In genomic region chr10:88525371-88526079, GRCh38 we compare ENCODE assay signal across 11 cellular contexts. TPM values are rescaled to one million over a fixed set of nuclear protein-coding genes. Genes with fewer than 3 reads are reported as not detected.
A peak's percentile ranks its signal among the peaks of the same experiment; 100 is the strongest.
DNase-seq lines count a peak whose midpoint lies in the region; ATAC-seq and TF ChIP-seq lines count a peak whose summit lies in the region.
"Had no signal": no experiment of that assay in that cellular context is flagged by ENCODE, and none has a peak within 500 bp of the region (broad histone marks: within the 10 kb centered on the region; RNA-seq: fewer than 3 reads in every experiment).

No MANE protein-coding gene starts in this region.

- DNase-seq in H4 (ENCODE audit: low spot score), result peak; percentile 48
- DNase-seq in RWPE1 (ENCODE audit: low spot score), result peak; percentile 82
- peak; percentile 56 for DNase-seq in fibroblast of peridontal ligament (ENCODE audit: extremely low read depth)
- DNase-seq in skeletal muscle cell (ENCODE audit: low read depth), result peak; percentile 58
- no peak for DNase-seq in GM19238 (ENCODE audit: insufficient read length, low spot score)
- no peak for DNase-seq in ovary
- DNase-seq: activated B cell treated with CpG ODN at 0.5 μM for 24 hours had no signal

- intact Hi-C loops in ovary (cut with DNase I), result no loop called here

- WGBS in ovary, 3 donors, result 86 to 92% (median 86%) methylated on average over 3 of the region's 3 CpGs

- TF ChIP-seq POLR2A in ovary (IDR thresholded peaks at IDR 0.05), result no peak

- TF ChIP-seq EP300 in ovary (IDR thresholded peaks at IDR 0.05), result no peak

- CTCF ChIA-PET in RWPE1 (lab: Yijun Ruan, JAX), result interaction anchor here (0.6 to 1.0 kb wide), 2 partner anchors 182 to 409 kb away, joined by 3 to 4 read pairs; no protein-coding TSS in a partner anchor

- TF ChIP-seq CTCF in RWPE1 (conservative IDR thresholded peaks at IDR 0.05; ENCODE audit: low read depth), result no peak
- no peak for TF ChIP-seq CTCF in ovary (IDR thresholded peaks at IDR 0.05)

- no peak overlapping the region for H3K4me3 ChIP-seq in skeletal muscle cell (ENCODE audit: low read depth, low read length)
- H3K4me3 ChIP-seq in ovary, result no peak overlapping the region

- H3K36me3 ChIP-seq in ovary, result no peaks in the 10 kb centered on the region

- no peak overlapping the region for H3K27ac ChIP-seq in RWPE1
- H3K27ac ChIP-seq in ovary, result no peak overlapping the region
- H3K27ac ChIP-seq: parathyroid adenoma had no signal

- H3K27me3 ChIP-seq in ovary, result no peaks in the 10 kb centered on the region

- no peak for ATAC-seq in GM18907 (IDR thresholded peaks at IDR 0.05; ENCODE audit: unreplicated experiment)
- no peak for ATAC-seq in HG02678 (IDR thresholded peaks at IDR 0.05; ENCODE audit: unreplicated experiment)
- ATAC-seq: activated T-helper 17 cell treated with anti-CD3 and anti-CD28 coated beads, Interleukin-2, amount 50 U/mL, for 72 hours had no signal

- no peaks in the 10 kb centered on the region for H3K9me3 ChIP-seq in ovary

- no peaks in the 10 kb centered on the region for H3K4me1 ChIP-seq in ovary (ENCODE audit: insufficient read depth)

- POLR2A ChIA-PET in RWPE1 (lab: Yijun Ruan, JAX; ENCODE audit: low non-redundant PET), result no interaction called here

RNA-seq across cellular contexts. Expression of gene RNLS, which starts 57.6 kb away (rescaled TPM):
- 0.18 and 0.35 TPM in 2 replicates for total RNA-seq in H4 (2014; rRNA removed; shearing (Covaris generic))
- 10 to 100 TPM in 6 of 7 donors, 1 to 10 TPM in 1; 9.3 to 21.9 (median 15.8) TPM for total RNA-seq in ovary
- 10 to 100 TPM in 1 of 2 donors, 1 to 10 TPM in 1; 7.5 to 11.7 TPM for polyA plus RNA-seq in ovary

Comparison
In these comparisons a context has a peak if more than half of its experiments do, and no peak if none do; other contexts are left out.
1. DNase-seq: peak in H4 (single experiment), RWPE1 (single experiment), fibroblast of peridontal ligament (single experiment) and skeletal muscle cell (single experiment); none in GM19238 (single experiment) and ovary (0 of 5).